Comparison of ENCODE assay signal across 8 cellular contexts in the genomic region with DNA sequence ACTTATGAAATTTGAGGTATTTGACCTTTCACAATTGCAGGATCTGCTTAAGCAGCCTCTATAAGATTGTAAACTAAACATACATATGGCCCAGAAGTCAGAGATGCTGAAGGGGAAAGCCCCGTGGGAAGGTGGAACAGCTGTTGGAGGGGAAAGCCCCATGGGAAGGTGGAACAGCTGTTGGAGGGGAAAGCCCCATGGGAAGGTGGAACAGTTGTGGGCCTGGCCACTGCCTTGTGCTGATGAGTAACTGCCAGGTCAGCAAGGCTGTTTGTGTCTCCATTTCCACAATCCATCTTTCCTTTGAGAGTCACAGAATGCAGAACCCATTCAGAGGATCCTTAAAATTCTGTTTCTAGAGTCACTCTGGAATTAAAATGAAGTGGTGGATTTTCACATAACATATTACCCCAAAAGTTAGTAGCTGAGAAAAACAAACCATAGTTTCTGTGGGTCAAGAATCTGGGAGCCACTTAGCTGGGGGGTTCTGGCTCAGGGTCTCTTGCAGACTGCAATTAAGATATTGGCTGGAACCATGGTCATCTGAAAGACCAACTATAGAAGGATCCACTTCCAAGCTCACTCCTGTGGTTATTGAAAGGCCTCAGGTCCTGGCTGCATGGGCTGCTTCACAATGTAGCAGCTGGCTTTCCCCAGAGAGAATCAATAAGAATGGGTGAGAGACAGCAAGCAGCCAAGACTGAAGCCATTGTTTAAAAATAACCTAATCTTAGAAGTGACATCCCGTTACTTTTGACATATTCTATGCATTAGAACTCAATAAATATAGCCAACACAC.
DNase-seq lines count a peak whose midpoint lies in the region; ATAC-seq lines count a peak whose summit lies in the region.

No MANE protein-coding gene starts in this region.

- H3K4me3 ChIP-seq in skeletal muscle cell (ENCODE audit: low read depth, low read length): no peak overlapping the region

- peak; percentile 32 for DNase-seq in activated CD4-positive, alpha-beta T cell treated with anti-CD3 and anti-CD28 coated beads for 48 hours
- DNase-seq in activated CD4-positive, alpha-beta T cell treated with anti-CD3 and anti-CD28 coated beads for 1 hour: no peak
- DNase-seq in HT1080 (ENCODE audit: low read depth): peak; percentile 13
- DNase-seq in skeletal muscle cell (ENCODE audit: low read depth): peak; percentile 51
- DNase-seq in NCI-H748 treated with DMSO at 0.1 percent for 48 hours (lab: John Stamatoyannopoulos, UW): no peak
- DNase-seq in HPDE6-E6E7 (ENCODE audit: extremely low spot score): no peak
- DNase-seq in caudate nucleus (lab: John Stamatoyannopoulos, UW): no peak

- peak; percentile 97 for ATAC-seq in GM21825 (IDR thresholded peaks at IDR 0.05; ENCODE audit: unreplicated experiment)

- no peak overlapping the region for H3K27ac ChIP-seq in caudate nucleus (ENCODE audit: low read depth, low read length)

Comparison
In these comparisons a context has a peak if more than half of its experiments do, and no peak if none do; other contexts are left out.
1. DNase-seq: peak in activated CD4-positive, alpha-beta T cell treated with anti-CD3 and anti-CD28 coated beads for 48 hours (single experiment), HT1080 (single experiment) and skeletal muscle cell (single experiment); none in activated CD4-positive, alpha-beta T cell treated with anti-CD3 and anti-CD28 coated beads for 1 hour (single experiment), NCI-H748 treated with DMSO at 0.1 percent for 48 hours (single experiment), HPDE6-E6E7 (single experiment) and caudate nucleus (0 of 61).